31 cellular contexts compared by ENCODE assay signal in the genomic region with DNA sequence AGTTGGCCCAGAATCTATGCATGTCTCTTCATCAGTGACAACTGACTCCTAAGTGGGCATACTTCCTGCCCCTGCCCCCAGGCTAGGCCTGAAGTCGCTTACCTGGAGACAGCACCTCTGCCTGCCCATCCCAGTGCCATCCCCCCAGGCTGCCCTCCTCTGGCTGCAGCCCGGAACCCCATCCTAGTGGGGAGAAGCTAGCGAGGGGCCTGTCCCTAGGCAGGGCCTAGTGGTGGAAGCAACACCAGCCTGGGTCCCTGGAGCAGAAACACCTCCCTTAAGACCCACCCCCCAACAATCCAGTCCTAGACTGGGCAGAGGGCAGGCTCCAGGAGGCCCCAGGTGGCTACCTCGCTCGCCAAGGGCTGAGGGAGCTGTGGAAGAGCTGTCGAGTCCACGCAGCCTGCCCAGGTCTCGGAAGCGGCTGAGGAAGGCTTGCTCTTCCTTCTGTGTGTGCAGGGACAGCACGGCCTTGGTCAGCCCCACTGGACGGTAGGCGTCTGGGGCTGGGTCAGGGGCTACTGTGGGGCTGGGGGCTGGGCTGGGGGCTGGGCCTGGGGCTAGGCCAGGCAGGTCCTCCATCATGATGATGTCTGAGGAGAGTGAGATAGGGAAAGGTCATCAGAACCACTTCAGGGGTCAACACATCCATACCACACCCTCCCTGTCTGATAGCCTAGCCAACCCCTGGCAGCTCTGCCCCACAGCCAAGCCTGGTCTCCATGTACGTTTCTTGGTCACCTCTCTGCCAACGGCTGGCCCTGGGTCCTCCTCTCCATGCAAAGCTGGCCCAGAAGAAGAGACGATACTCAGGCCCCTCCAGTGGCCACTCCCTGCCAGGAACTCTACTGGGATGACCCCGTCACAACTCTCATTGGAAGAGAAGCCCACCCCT. TPM values are rescaled to one million over a fixed set of nuclear protein-coding genes. Genes with fewer than 3 reads are reported as not detected.
DNase-seq lines count a peak whose midpoint lies in the region; ATAC-seq, FAIRE-seq and TF ChIP-seq lines count a peak whose summit lies in the region.
"Had no signal": no experiment of that assay in that cellular context is flagged by ENCODE, and none has a peak within 500 bp of the region (broad histone marks: within the 10 kb centered on the region; RNA-seq: fewer than 3 reads in every experiment).

No MANE protein-coding gene starts in this region.

- no peak for TF ChIP-seq POLR2A in Peyer's patch (IDR thresholded peaks at IDR 0.05)

- H3K27ac Mint-ChIP-seq in stimulated activated effector memory CD8-positive, alpha-beta T cell treated with anti-CD3 and anti-CD28 coated beads, Interleukin-12 subunit alpha, Interleukin-12 subunit beta, amount 100 ng/mL, for 72 hours = peak overlapping the region; percentile 68
- no peak overlapping the region for H3K27ac Mint-ChIP-seq in activated T-helper 17 cell treated with anti-CD3 and anti-CD28 coated beads, Interleukin-2, amount 50 U/mL, for 72 hours
- H3K27ac Mint-ChIP-seq: activated naive CD8-positive, alpha-beta T cell treated with anti-CD3 and anti-CD28 coated beads, Interleukin-2, amount 50 U/mL, for 24 hours had no signal

- DNase-seq in left ventricle myocardium inferior (no peak), left cardiac atrium (no peak), ascending aorta (ENCODE audit: low spot score in 2 of 2) (peak in 1 of 2 donors; percentile 61), kidney (peak; percentile 77), Peyer's patch (no peak), foreskin melanocyte (no peak)
- no peak for DNase-seq in stimulated activated effector memory CD8-positive, alpha-beta T cell treated with anti-CD3 and anti-CD28 coated beads, Interleukin-12 subunit alpha, Interleukin-12 subunit beta, amount 100 ng/mL, for 72 hours (ENCODE audit: low spot score in 2 of 2)
- DNase-seq: activated CD8-positive, alpha-beta T cell treated with anti-CD3 and anti-CD28 coated beads, Interleukin-2, amount 10 ng/mL, durations not matched to agents 7 days and 5 days; activated gamma-delta T cell; activated naive CD8-positive, alpha-beta T cell treated with anti-CD3 and anti-CD28 coated beads, Interleukin-2, amount 50 U/mL, for 24 hours; Caco-2; DMS79; GDM1; KG1; kidney glomerular epithelial cell; mesenchymal stem cell; NCI-H1417; NCI-H2081 treated with DMSO at 0.1 percent for 48 hours; NCI-H345; NCI-H748 treated with DMSO at 0.1 percent for 48 hours; stimulated activated CD4-positive, alpha-beta T cell treated with anti-CD3 and anti-CD28 coated beads, Interleukin-2, amount 100 ng/mL, for 48 hours had no signal

- H3K9ac ChIP-seq in kidney (ENCODE audit: low read length in 2 of 2) = no peak overlapping the region

- H3K36me3 ChIP-seq in left ventricle myocardium inferior (peaks cover 100% of the 10 kb centered on the region), ascending aorta (peaks cover 100% of the 10 kb centered on the region in 2 donors), kidney (ENCODE audit: control insufficient read depth in 1 of 2, insufficient read depth in 2 of 2, low read length in 2 of 2) (peaks cover 78 to 92% of the 10 kb centered on the region in 2 donors), Peyer's patch (peaks cover 0 to 100% (median 9%) of the 10 kb centered on the region in 3 donors)

- intact Hi-C loops in left ventricle myocardium inferior (cut with micrococcal nuclease) (no loop called here), left cardiac atrium (cut with DNase I) (no loop called here), ascending aorta (cut with DNase I) (no loop called here), kidney (cut with DNase I) (no loop called here)

- H3K27me3 ChIP-seq in left ventricle myocardium inferior (ENCODE audit: low read depth) (no peaks in the 10 kb centered on the region), ascending aorta (no peaks in the 10 kb centered on the region), Peyer's patch (no peaks in the 10 kb centered on the region)
- H3K27me3 ChIP-seq: heart left ventricle, upper lobe of left lung had no signal

- H3K36me3 Mint-ChIP-seq in stimulated activated effector memory CD8-positive, alpha-beta T cell treated with anti-CD3 and anti-CD28 coated beads, Interleukin-12 subunit alpha, Interleukin-12 subunit beta, amount 100 ng/mL, for 72 hours = no peaks in the 10 kb centered on the region
- no peaks in the 10 kb centered on the region for H3K36me3 Mint-ChIP-seq in activated T-helper 17 cell treated with anti-CD3 and anti-CD28 coated beads, Interleukin-2, amount 50 U/mL, for 72 hours (ENCODE audit: low read depth)

- TF ChIP-seq CTCF in left ventricle myocardium inferior (IDR thresholded peaks at IDR 0.05; ENCODE audit: borderline replicate concordance) = no peak
- no peak for TF ChIP-seq CTCF in ascending aorta (IDR thresholded peaks at IDR 0.05)
- TF ChIP-seq CTCF in kidney (IDR thresholded peaks at IDR 0.05; ENCODE audit: borderline replicate concordance, extremely low read depth, insufficient read depth) = no peak
- no peak for TF ChIP-seq CTCF in Peyer's patch (IDR thresholded peaks at IDR 0.05)

- H3K27ac ChIP-seq in left ventricle myocardium inferior (replicated peaks) (peak overlapping the region; percentile 99), ascending aorta (peak overlapping the region; percentile 13 to 29), kidney (ENCODE audit: low read depth in 2 of 2, low read length in 2 of 2) (no peak overlapping the region), Peyer's patch (no peak overlapping the region)

- no peaks in the 10 kb centered on the region for H3K27me3 Mint-ChIP-seq in activated T-helper 17 cell treated with anti-CD3 and anti-CD28 coated beads, Interleukin-2, amount 50 U/mL, for 72 hours
- H3K27me3 Mint-ChIP-seq: activated naive CD8-positive, alpha-beta T cell treated with anti-CD3 and anti-CD28 coated beads, Interleukin-2, amount 50 U/mL, for 24 hours had no signal

- peaks cover 20% of the 10 kb centered on the region for H3K4me1 Mint-ChIP-seq in stimulated activated effector memory CD8-positive, alpha-beta T cell treated with anti-CD3 and anti-CD28 coated beads, Interleukin-12 subunit alpha, Interleukin-12 subunit beta, amount 100 ng/mL, for 72 hours
- peaks cover 4% of the 10 kb centered on the region for H3K4me1 Mint-ChIP-seq in activated T-helper 17 cell treated with anti-CD3 and anti-CD28 coated beads, Interleukin-2, amount 50 U/mL, for 72 hours
- H3K4me1 Mint-ChIP-seq: activated naive CD8-positive, alpha-beta T cell treated with anti-CD3 and anti-CD28 coated beads, Interleukin-2, amount 50 U/mL, for 24 hours had no signal

- H3K4me3 ChIP-seq in left ventricle myocardium inferior = no peak overlapping the region
- H3K4me3 ChIP-seq in ascending aorta = no peak overlapping the region
- no peak overlapping the region for H3K4me3 ChIP-seq in kidney (ENCODE audit: low read length in 2 of 2)
- H3K4me3 ChIP-seq in Peyer's patch = no peak overlapping the region
- H3K4me3 ChIP-seq: heart left ventricle, upper lobe of left lung had no signal

- H3K9me3 ChIP-seq in left ventricle myocardium inferior (replicated peaks) (no peaks in the 10 kb centered on the region), ascending aorta (no peaks in the 10 kb centered on the region), kidney (ENCODE audit: control insufficient read depth in 1 of 2, low read length in 2 of 2) (no peaks in the 10 kb centered on the region), Peyer's patch (no peaks in the 10 kb centered on the region)
- H3K9me3 ChIP-seq: Caco-2, heart left ventricle, upper lobe of left lung had no signal

- H3K4me1 ChIP-seq in left ventricle myocardium inferior = peaks cover 94% of the 10 kb centered on the region
- H3K4me1 ChIP-seq in ascending aorta = peaks cover 0 to 19% of the 10 kb centered on the region in 2 donors
- peaks cover 0 to 2% of the 10 kb centered on the region in 2 donors for H3K4me1 ChIP-seq in kidney (ENCODE audit: control insufficient read depth in 1 of 2, insufficient read depth in 1 of 2, low read depth in 1 of 2, low read length in 2 of 2)
- peaks cover 0 to 3% (median under 1%) of the 10 kb centered on the region in 4 donors for H3K4me1 ChIP-seq in Peyer's patch

- no peak for FAIRE-seq in kidney (lab: Jason Lieb, UNC)
- FAIRE-seq: HTR-8/SVneo, TTC549 had no signal

- H3K4me3 Mint-ChIP-seq in stimulated activated effector memory CD8-positive, alpha-beta T cell treated with anti-CD3 and anti-CD28 coated beads, Interleukin-12 subunit alpha, Interleukin-12 subunit beta, amount 100 ng/mL, for 72 hours = no peak overlapping the region
- H3K4me3 Mint-ChIP-seq in activated T-helper 17 cell treated with anti-CD3 and anti-CD28 coated beads, Interleukin-2, amount 50 U/mL, for 72 hours = no peak overlapping the region
- H3K4me3 Mint-ChIP-seq: activated CD8-positive, alpha-beta T cell treated with anti-CD3 and anti-CD28 coated beads, Interleukin-2, amount 10 ng/mL, durations not matched to agents 7 days and 5 days; activated naive CD8-positive, alpha-beta T cell treated with anti-CD3 and anti-CD28 coated beads, Interleukin-2, amount 50 U/mL, for 24 hours had no signal

- no peak for ATAC-seq in left cardiac atrium
- no peak for ATAC-seq in stimulated activated effector memory CD8-positive, alpha-beta T cell treated with anti-CD3 and anti-CD28 coated beads, Interleukin-12 subunit alpha, Interleukin-12 subunit beta, amount 100 ng/mL, for 72 hours
- ATAC-seq in activated T-helper 17 cell treated with anti-CD3 and anti-CD28 coated beads, Interleukin-2, amount 50 U/mL, for 72 hours (replicated peaks) = no peak
- ATAC-seq: activated CD4-positive, CD25-positive, alpha-beta regulatory T cell treated with anti-CD3 and anti-CD28 coated beads, Interleukin-2, amount 50 U/mL, for 24 hours; activated CD8-positive, alpha-beta T cell treated with anti-CD3 and anti-CD28 coated beads, Interleukin-2, amount 10 ng/mL, durations not matched to agents 7 days and 5 days; activated naive CD8-positive, alpha-beta T cell treated with anti-CD3 and anti-CD28 coated beads, Interleukin-2, amount 50 U/mL, for 24 hours; heart left ventricle had no signal

- H3K9me3 Mint-ChIP-seq in stimulated activated effector memory CD8-positive, alpha-beta T cell treated with anti-CD3 and anti-CD28 coated beads, Interleukin-12 subunit alpha, Interleukin-12 subunit beta, amount 100 ng/mL, for 72 hours = no peaks in the 10 kb centered on the region
- no peaks in the 10 kb centered on the region for H3K9me3 Mint-ChIP-seq in activated T-helper 17 cell treated with anti-CD3 and anti-CD28 coated beads, Interleukin-2, amount 50 U/mL, for 72 hours
- H3K9me3 Mint-ChIP-seq: activated naive CD8-positive, alpha-beta T cell treated with anti-CD3 and anti-CD28 coated beads, Interleukin-2, amount 50 U/mL, for 24 hours had no signal

RNA-seq across cellular contexts. Expression of a gene that starts 7.6 kb away (rescaled TPM):
- total RNA-seq in left ventricle myocardium inferior (109 TPM), left cardiac atrium (100 to 1,000 TPM; 125 to 134 TPM), ascending aorta (178 TPM), kidney (161 TPM), Peyer's patch (100 to 1,000 TPM in 3 of 4 donors, 10 to 100 TPM in 1; 67.6 to 143 (median 119) TPM)
- polyA plus RNA-seq in kidney (ENCODE audit: insufficient read depth, low read depth, low replicate concordance) = 25.2 TPM
- 100 to 1,000 TPM in 1 of 2 donors, 10 to 100 TPM in 1; 52.0 to 269 TPM for total RNA-seq in activated T-helper 17 cell treated with anti-CD3 and anti-CD28 coated beads, Interleukin-2, amount 50 U/mL, for 72 hours

RNA-seq across cellular contexts. Expression of a gene that starts 18.1 kb away (rescaled TPM):
- total RNA-seq in left ventricle myocardium inferior (59.6 TPM), left cardiac atrium (10 to 100 TPM; 59.1 to 72.3 TPM), ascending aorta (28.3 TPM), kidney (107 TPM), Peyer's patch (10 to 100 TPM; 10.7 to 40.2 (median 32.4) TPM)
- polyA plus RNA-seq in kidney (ENCODE audit: insufficient read depth, low read depth, low replicate concordance) = 124 TPM
- total RNA-seq in activated T-helper 17 cell treated with anti-CD3 and anti-CD28 coated beads, Interleukin-2, amount 50 U/mL, for 72 hours = 10 to 100 TPM; 41.7 to 66.2 TPM

RNA-seq across cellular contexts. Expression of a gene that starts 20.7 kb away (rescaled TPM):
- not detected for total RNA-seq in left ventricle myocardium inferior
- total RNA-seq in left cardiac atrium = under 1 TPM; 0.38 to 0.47 TPM
- not detected for total RNA-seq in ascending aorta
- 0.25 TPM for total RNA-seq in kidney
- polyA plus RNA-seq in kidney (ENCODE audit: insufficient read depth, low read depth, low replicate concordance) = not detected
- total RNA-seq in activated T-helper 17 cell treated with anti-CD3 and anti-CD28 coated beads, Interleukin-2, amount 50 U/mL, for 72 hours = 10 to 100 TPM in 1 of 2 donors, 1 to 10 TPM in 1; 2.9 to 10.0 TPM
- total RNA-seq in Peyer's patch = not detected
- total RNA-seq: Caco-2, renal cortical epithelial cell, SK-MEL-5, subcutaneous adipose tissue had no signal

RNA-seq across cellular contexts. Expression of a gene that starts 26.3 kb away (rescaled TPM):
- total RNA-seq in left ventricle myocardium inferior (not detected), left cardiac atrium (not detected), ascending aorta (not detected), kidney (not detected), Peyer's patch (not detected)
- polyA plus RNA-seq in kidney (ENCODE audit: insufficient read depth, low read depth, low replicate concordance) = not detected
- 1 to 10 TPM in 1 of 2 donors, under 1 TPM in 1; 0.13 to 1.3 TPM for total RNA-seq in activated T-helper 17 cell treated with anti-CD3 and anti-CD28 coated beads, Interleukin-2, amount 50 U/mL, for 72 hours
- total RNA-seq: A673; activated CD8-positive, alpha-beta T cell treated with anti-CD3 and anti-CD28 coated beads, Interleukin-2, amount 10 ng/mL, durations not matched to agents 7 days and 5 days; Caco-2; heart left ventricle; renal cortical epithelial cell; SK-MEL-5; subcutaneous adipose tissue; upper lobe of left lung had no signal

RNA-seq across cellular contexts. Expression of a gene that starts 31.5 kb away (rescaled TPM):
- total RNA-seq in left ventricle myocardium inferior = 7.9 TPM
- total RNA-seq in left cardiac atrium = 1 to 10 TPM; 6.8 to 8.0 TPM
- 1.6 TPM for total RNA-seq in ascending aorta
- 23.4 TPM for total RNA-seq in kidney
- 24.6 TPM for polyA plus RNA-seq in kidney (ENCODE audit: insufficient read depth, low read depth, low replicate concordance)
- 10 to 100 TPM; 43.3 to 45.3 TPM for total RNA-seq in activated T-helper 17 cell treated with anti-CD3 and anti-CD28 coated beads, Interleukin-2, amount 50 U/mL, for 72 hours
- total RNA-seq in Peyer's patch = 10 to 100 TPM in 3 of 4 donors, 1 to 10 TPM in 1; 6.5 to 27.2 (median 16.4) TPM

Comparison
In these comparisons a context has a peak if more than half of its experiments do, and no peak if none do; other contexts are left out.
1. H3K27ac ChIP-seq: peak in left ventricle myocardium inferior (single experiment) and ascending aorta (2 of 2); none in kidney (0 of 2) and Peyer's patch (0 of 4).